15 cellular contexts compared by ENCODE assay signal in the genomic region with DNA sequence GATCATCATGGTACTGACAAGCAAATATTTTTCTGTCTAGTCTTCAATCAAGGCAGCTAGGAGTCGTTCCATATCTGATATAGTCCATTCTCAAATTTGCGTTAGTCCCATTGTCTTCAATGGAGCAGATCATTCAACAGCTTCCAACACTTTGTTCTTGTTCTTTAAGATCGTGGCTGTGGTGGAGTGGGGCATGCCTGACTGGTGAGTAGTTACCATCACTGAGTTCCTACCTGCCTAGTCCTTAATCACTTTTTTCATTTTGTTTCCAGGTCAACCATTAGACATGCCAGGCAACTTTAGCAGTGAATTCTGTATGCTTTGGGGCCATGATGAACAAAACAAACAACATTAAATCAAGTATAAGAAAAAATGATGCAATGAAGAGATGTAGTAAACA.
DNase-seq lines count a peak whose midpoint lies in the region; TF ChIP-seq lines count a peak whose summit lies in the region.
"Had no signal": no experiment of that assay in that cellular context is flagged by ENCODE, and none has a peak within 500 bp of the region (broad histone marks: within the 10 kb centered on the region; RNA-seq: fewer than 3 reads in every experiment).

No MANE protein-coding gene starts in this region.

- H3K27me3 Mint-ChIP-seq in activated CD4-positive, alpha-beta T cell treated with anti-CD3 and anti-CD28 coated beads, Interleukin-2, amount 10 ng/mL, durations not matched to agents 24 days and 14 days: no peaks in the 10 kb centered on the region
- H3K27me3 Mint-ChIP-seq: CD4-positive, alpha-beta memory T cell had no signal

- H4K20me1 ChIP-seq in mammary epithelial cell (ENCODE audit: insufficient read depth, low read length): no peaks in the 10 kb centered on the region

- TF ChIP-seq POLR2A in breast epithelium (IDR thresholded peaks at IDR 0.05): no peak
- TF ChIP-seq POLR2A in erythroblast (IDR thresholded peaks at IDR 0.05; ENCODE audit: low read length): no peak

- no peaks in the 10 kb centered on the region for H3K4me1 Mint-ChIP-seq in activated CD4-positive, alpha-beta T cell treated with anti-CD3 and anti-CD28 coated beads, Interleukin-2, amount 10 ng/mL, durations not matched to agents 24 days and 14 days
- H3K4me1 Mint-ChIP-seq: CD4-positive, alpha-beta memory T cell had no signal

- 35% methylated on average over 3 of the region's 3 CpGs for WGBS in mammary epithelial cell (ENCODE audit: low coverage, missing lambda C conversion rate)

- no TSS peak for BruUV-seq in mammary epithelial cell (replicated peaks; lab: Mats Ljungman, UMichigan)

- in situ Hi-C loops in mammary epithelial cell (cut with MboI; ENCODE audit: low sequenced_read_pairs in 2 of 2): no loop called here

- H3K36me3 ChIP-seq in mammary epithelial cell (ENCODE audit: insufficient read depth, low read length) (no peaks in the 10 kb centered on the region), breast epithelium (no peaks in the 10 kb centered on the region)
- H3K36me3 ChIP-seq: HAP-1 had no signal

- CTCF ChIA-PET in mammary epithelial cell (lab: Charles Lee; ENCODE audit: low non-redundant PET): no interaction called here

- intact Hi-C loops in mammary epithelial cell (cut with micrococcal nuclease): no loop called here
- intact Hi-C loops in breast epithelium (cut with DNase I; ENCODE audit: low total_unique reads): no loop called here
- intact Hi-C loops in activated CD4-positive, alpha-beta T cell treated with anti-CD3 and anti-CD28 coated beads, Interleukin-2, amount 10 ng/mL, durations not matched to agents 24 days and 14 days (cut with micrococcal nuclease): no loop called here

- no peak overlapping the region for H3K9ac ChIP-seq in mammary epithelial cell (ENCODE audit: insufficient read depth, low read length)

- H3K4me2 ChIP-seq in mammary epithelial cell (ENCODE audit: insufficient read depth, low read depth, low read length): no peak overlapping the region

- no peak overlapping the region for H3K4me3 Mint-ChIP-seq in activated CD4-positive, alpha-beta T cell treated with anti-CD3 and anti-CD28 coated beads, Interleukin-2, amount 10 ng/mL, durations not matched to agents 24 days and 14 days
- H3K4me3 Mint-ChIP-seq: CD4-positive, alpha-beta memory T cell; HFFc6 had no signal

- no peak overlapping the region for H3K4me3 ChIP-seq in mammary epithelial cell (replicated peaks in 1 of 3; ENCODE audit: insufficient read depth in 1 of 3, low read depth in 2 of 3, low read length in 3 of 3)
- no peak overlapping the region for H3K4me3 ChIP-seq in breast epithelium
- H3K4me3 ChIP-seq: HAP-1 had no signal

- no peaks in the 10 kb centered on the region for H3K4me1 ChIP-seq in mammary epithelial cell (ENCODE audit: insufficient read depth, low read length)
- H3K4me1 ChIP-seq in breast epithelium: no peaks in the 10 kb centered on the region
- H3K4me1 ChIP-seq: HAP-1 had no signal

- H2AFZ ChIP-seq in mammary epithelial cell (ENCODE audit: low read depth, low read length): no peak overlapping the region

- no peak overlapping the region for H3K27ac ChIP-seq in mammary epithelial cell (ENCODE audit: insufficient read depth, low read depth, low read length)
- no peak overlapping the region for H3K27ac ChIP-seq in breast epithelium

- TF ChIP-seq CTCF in mammary epithelial cell (conservative IDR thresholded peaks at IDR 0.05 in 1 of 2, IDR thresholded peaks at IDR 0.05 in 1 of 2; ENCODE audit: extremely low read depth in 1 of 2, insufficient read depth in 1 of 2, low read depth in 1 of 2, low read length in 2 of 2) (no peak), breast epithelium (IDR thresholded peaks at IDR 0.05) (no peak)

- H3K27ac Mint-ChIP-seq in activated CD4-positive, alpha-beta T cell treated with anti-CD3 and anti-CD28 coated beads, Interleukin-2, amount 10 ng/mL, durations not matched to agents 24 days and 14 days: no peak overlapping the region
- H3K27ac Mint-ChIP-seq: CD4-positive, alpha-beta memory T cell; HFFc6 had no signal

- DNase-seq in mammary epithelial cell (peak; percentile 57), breast epithelium (ENCODE audit: low spot score in 2 of 2) (no peak), astrocyte of the hippocampus (ENCODE audit: low read depth, low spot score) (peak; percentile 61), kidney tubule cell (ENCODE audit: low spot score) (peak; percentile 13), NCI-H524 (lab: John Stamatoyannopoulos, UW) (no peak), erythroblast (lab: John Stamatoyannopoulos, UW) (no peak)
- DNase-seq in activated CD4-positive, alpha-beta T cell treated with anti-CD3 and anti-CD28 coated beads, Interleukin-2, amount 10 ng/mL, durations not matched to agents 24 days and 14 days: no peak
- DNase-seq: C1 segment of cervical spinal cord; Calu3; CD4-positive, alpha-beta memory T cell; COR-L47; DND-41; GOT3; HFFc6 had no signal

- no peaks in the 10 kb centered on the region for H3K27me3 ChIP-seq in mammary epithelial cell (ENCODE audit: insufficient read depth, low read length)
- no peaks in the 10 kb centered on the region for H3K27me3 ChIP-seq in breast epithelium

- H3K9me3 Mint-ChIP-seq in activated CD4-positive, alpha-beta T cell treated with anti-CD3 and anti-CD28 coated beads, Interleukin-2, amount 10 ng/mL, durations not matched to agents 24 days and 14 days: no peaks in the 10 kb centered on the region

- dilution Hi-C loops in mammary epithelial cell (cut with HindIII; ENCODE audit: low sequenced_read_pairs): no loop called here

- no peaks in the 10 kb centered on the region for H3K79me2 ChIP-seq in mammary epithelial cell (ENCODE audit: insufficient read depth, low read length)

- no peaks in the 10 kb centered on the region for H3K36me3 Mint-ChIP-seq in activated CD4-positive, alpha-beta T cell treated with anti-CD3 and anti-CD28 coated beads, Interleukin-2, amount 10 ng/mL, durations not matched to agents 24 days and 14 days (ENCODE audit: low read depth)
- H3K36me3 Mint-ChIP-seq: CD4-positive, alpha-beta memory T cell had no signal

- H3K9me3 ChIP-seq in mammary epithelial cell (replicated peaks; ENCODE audit: insufficient read depth, low read length): no peaks in the 10 kb centered on the region
- no peaks in the 10 kb centered on the region for H3K9me3 ChIP-seq in breast epithelium
- H3K9me3 ChIP-seq: HAP-1 had no signal

Comparison
In these comparisons a context has a peak if more than half of its experiments do, and no peak if none do; other contexts are left out.
1. DNase-seq: peak in mammary epithelial cell (single experiment), astrocyte of the hippocampus (single experiment) and kidney tubule cell (single experiment); none in breast epithelium (0 of 2), activated CD4-positive, alpha-beta T cell treated with anti-CD3 and anti-CD28 coated beads, Interleukin-2, amount 10 ng/mL, durations not matched to agents 24 days and 14 days (single experiment), NCI-H524 (0 of 2) and erythroblast (0 of 2).